ENCODE assay signal across 8 cellular contexts in the genomic region with DNA sequence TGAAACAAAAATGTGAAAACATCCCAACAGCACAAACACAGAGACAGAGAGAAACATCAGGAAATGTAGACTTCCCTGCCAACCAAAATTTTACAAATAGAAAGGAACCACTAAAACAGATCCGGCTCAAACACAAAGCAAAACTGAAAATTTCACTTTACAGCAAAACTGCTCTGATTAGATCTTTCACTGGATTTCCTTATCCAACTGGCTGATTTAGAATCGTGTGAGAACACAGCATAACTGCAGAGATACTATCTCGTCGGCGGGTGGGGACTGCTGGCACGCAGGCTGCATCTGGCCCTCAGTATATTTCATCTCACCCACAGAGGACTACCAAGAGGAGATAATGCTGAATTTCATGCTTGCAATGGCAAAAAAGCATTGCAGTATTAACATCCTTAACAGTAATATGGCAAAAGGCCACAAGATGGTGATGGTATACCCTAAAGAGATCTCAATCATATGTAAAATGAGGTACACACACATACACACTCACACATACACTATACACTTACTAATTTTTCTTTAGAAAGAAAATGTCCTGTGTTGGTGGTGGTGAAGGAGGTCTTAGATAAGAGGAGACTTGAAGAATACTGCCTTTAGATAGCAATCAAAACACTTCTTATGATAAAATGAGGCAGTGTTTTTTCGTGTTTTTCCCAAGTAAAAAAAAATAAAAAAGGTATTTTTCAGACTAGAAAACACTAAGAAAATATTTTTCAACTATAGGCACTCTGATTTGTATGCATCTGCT. TPM values are rescaled to one million over a fixed set of nuclear protein-coding genes. Genes with fewer than 3 reads are reported as not detected.
DNase-seq lines count a peak whose midpoint lies in the region; ATAC-seq, FAIRE-seq and TF ChIP-seq lines count a peak whose summit lies in the region.

No MANE protein-coding gene starts in this region.

- DNase-seq in Caco-2 (peak in 1 of 2 experiments; percentile 47), GM19238 (ENCODE audit: insufficient read length, low spot score) (peak; percentile 33), NCI-H748 treated with DMSO at 0.1 percent for 48 hours (lab: John Stamatoyannopoulos, UW) (peak; percentile 29), esophagus muscularis mucosa (ENCODE audit: extremely low spot score) (no peak), neural progenitor cell (ENCODE audit: low spot score) (no peak), urothelium cell line (ENCODE audit: low spot score) (peak; percentile 46)
- DNase-seq in activated CD8-positive, alpha-beta memory T cell treated with anti-CD3 and anti-CD28 coated beads, Interleukin-2, amount 10 ng/mL, durations not matched to agents 7 days and 5 days, result peak; percentile 88

- no peak overlapping the region for H2AFZ ChIP-seq in neural progenitor cell (replicated peaks)

- H3K36me3 ChIP-seq in Caco-2 (ENCODE audit: control insufficient read depth, insufficient read depth, low read length), result no peaks in the 10 kb centered on the region
- no peaks in the 10 kb centered on the region for H3K36me3 ChIP-seq in esophagus muscularis mucosa
- H3K36me3 ChIP-seq in neural progenitor cell, result no peaks in the 10 kb centered on the region

- H3K9me3 Mint-ChIP-seq in Caco-2 (ENCODE audit: unreplicated experiment) (no peaks in the 10 kb centered on the region), neural progenitor cell (no peaks in the 10 kb centered on the region)
- H3K9me3 Mint-ChIP-seq in activated CD8-positive, alpha-beta memory T cell treated with anti-CD3 and anti-CD28 coated beads, Interleukin-2, amount 10 ng/mL, durations not matched to agents 7 days and 5 days (ENCODE audit: low read depth), result no peaks in the 10 kb centered on the region

- H3K27ac Mint-ChIP-seq in Caco-2 (ENCODE audit: unreplicated experiment) (peak overlapping the region; percentile 42), neural progenitor cell (no peak overlapping the region)
- peak overlapping the region; percentile 91 for H3K27ac Mint-ChIP-seq in activated CD8-positive, alpha-beta memory T cell treated with anti-CD3 and anti-CD28 coated beads, Interleukin-2, amount 10 ng/mL, durations not matched to agents 7 days and 5 days

- H3K27ac ChIP-seq in esophagus muscularis mucosa (replicated peaks in 1 of 4), result peak overlapping the region; percentile 7 to 69 (median 53)
- H3K27ac ChIP-seq in neural progenitor cell, result no peak overlapping the region

- H3F3A ChIP-seq in neural progenitor cell (ENCODE audit: low read depth), result no peaks in the 10 kb centered on the region

- FAIRE-seq in urothelium cell line (lab: Jason Lieb, UNC), result no peak

- H3K27me3 Mint-ChIP-seq in Caco-2 (ENCODE audit: insufficient read depth, unreplicated experiment), result no peaks in the 10 kb centered on the region
- H3K27me3 Mint-ChIP-seq in activated CD8-positive, alpha-beta memory T cell treated with anti-CD3 and anti-CD28 coated beads, Interleukin-2, amount 10 ng/mL, durations not matched to agents 7 days and 5 days, result no peaks in the 10 kb centered on the region
- H3K27me3 Mint-ChIP-seq in neural progenitor cell (ENCODE audit: insufficient read depth, low read depth), result no peaks in the 10 kb centered on the region

- H3K4me1 Mint-ChIP-seq in Caco-2 (ENCODE audit: low read depth, unreplicated experiment) (peaks cover 8% of the 10 kb centered on the region), neural progenitor cell (peaks cover 4% of the 10 kb centered on the region)
- peaks cover 16% of the 10 kb centered on the region for H3K4me1 Mint-ChIP-seq in activated CD8-positive, alpha-beta memory T cell treated with anti-CD3 and anti-CD28 coated beads, Interleukin-2, amount 10 ng/mL, durations not matched to agents 7 days and 5 days

- H3K4me3 Mint-ChIP-seq in Caco-2 (ENCODE audit: unreplicated experiment), result peak overlapping the region; percentile 27
- peak overlapping the region; percentile 76 for H3K4me3 Mint-ChIP-seq in activated CD8-positive, alpha-beta memory T cell treated with anti-CD3 and anti-CD28 coated beads, Interleukin-2, amount 10 ng/mL, durations not matched to agents 7 days and 5 days
- H3K4me3 Mint-ChIP-seq in neural progenitor cell, result no peak overlapping the region

- POLR2A ChIA-PET in Caco-2 (lab: Charles Lee), result interaction anchor here (0.7 kb wide), 1 partner anchor 39 kb away, joined by 3 read pairs; no protein-coding TSS in a partner anchor

- no peaks in the 10 kb centered on the region for H3K79me2 ChIP-seq in neural progenitor cell (ENCODE audit: low read depth)

- H3K4me1 ChIP-seq in Caco-2, result no peaks in the 10 kb centered on the region
- H3K4me1 ChIP-seq in esophagus muscularis mucosa, result peaks cover 10 to 14% (median 12%) of the 10 kb centered on the region in 4 donors
- no peaks in the 10 kb centered on the region for H3K4me1 ChIP-seq in neural progenitor cell

- CTCF ChIA-PET in Caco-2 (lab: Charles Lee), result interaction anchor here (1.5 kb wide), 1 partner anchor 96 kb away, joined by 8 read pairs; no protein-coding TSS in a partner anchor
- CTCF ChIA-PET in activated CD8-positive, alpha-beta memory T cell treated with anti-CD3 and anti-CD28 coated beads, Interleukin-2, amount 10 ng/mL, durations not matched to agents 7 days and 5 days (lab: Charles Lee), result interaction anchor here (1.0 to 3.5 kb wide), 9 partner anchors 10 to 226 kb away, joined by 3 to 29 read pairs (median 6); a partner anchor contains a TSS

- TF ChIP-seq CTCF in Caco-2 (IDR thresholded peaks at IDR 0.05; ENCODE audit: insufficient read depth in 1 of 2, low read depth in 1 of 2, low read length in 1 of 2, severe bottlenecking in 1 of 2, unreplicated experiment in 1 of 2) (peak; percentile 39 to 51), esophagus muscularis mucosa (IDR thresholded peaks at IDR 0.05) (peak in 2 of 3 experiments; percentile 25 to 34), neural progenitor cell (IDR thresholded peaks at IDR 0.05) (peak; percentile 35)

- H3K36me3 Mint-ChIP-seq in Caco-2 (ENCODE audit: insufficient read depth, unreplicated experiment), result no peaks in the 10 kb centered on the region
- H3K36me3 Mint-ChIP-seq in activated CD8-positive, alpha-beta memory T cell treated with anti-CD3 and anti-CD28 coated beads, Interleukin-2, amount 10 ng/mL, durations not matched to agents 7 days and 5 days, result no peaks in the 10 kb centered on the region
- H3K36me3 Mint-ChIP-seq in neural progenitor cell, result no peaks in the 10 kb centered on the region

- 27% methylated on average over 7 of the region's 7 CpGs for WGBS in esophagus muscularis mucosa

- H3K27me3 ChIP-seq in Caco-2 (replicated peaks; ENCODE audit: control insufficient read depth, insufficient read depth, low read length), result no peaks in the 10 kb centered on the region
- no peaks in the 10 kb centered on the region for H3K27me3 ChIP-seq in esophagus muscularis mucosa
- H3K27me3 ChIP-seq in neural progenitor cell, result no peaks in the 10 kb centered on the region

- H3K9me3 ChIP-seq in Caco-2 (no peaks in the 10 kb centered on the region), esophagus muscularis mucosa (no peaks in the 10 kb centered on the region), neural progenitor cell (ENCODE audit: low read depth) (no peaks in the 10 kb centered on the region)

- no peak overlapping the region for H3K4me2 ChIP-seq in neural progenitor cell

- H3K9ac ChIP-seq in neural progenitor cell, result no peak overlapping the region

- no TSS peak for BruUV-seq in Caco-2 (replicated peaks; lab: Mats Ljungman, UMichigan)

- H3K4me3 ChIP-seq in Caco-2 (ENCODE audit: low read depth, low read length) (no peak overlapping the region), esophagus muscularis mucosa (peak overlapping the region; percentile 20 to 29 (median 24)), neural progenitor cell (no peak overlapping the region)

- no peaks in the 10 kb centered on the region for H4K20me1 ChIP-seq in neural progenitor cell (ENCODE audit: low read depth)

- no peak for TF ChIP-seq EP300 in esophagus muscularis mucosa (IDR thresholded peaks at IDR 0.05)

- TF ChIP-seq POLR2A in esophagus muscularis mucosa (IDR thresholded peaks at IDR 0.05; ENCODE audit: low read depth), result no peak

- peak; percentile 94 for ATAC-seq in HG03196 (IDR thresholded peaks at IDR 0.05; ENCODE audit: unreplicated experiment)
- ATAC-seq in activated CD8-positive, alpha-beta memory T cell treated with anti-CD3 and anti-CD28 coated beads, Interleukin-2, amount 10 ng/mL, durations not matched to agents 7 days and 5 days, result peak; percentile 98

- intact Hi-C loops in Caco-2 (cut with micrococcal nuclease; ENCODE audit: unreplicated experiment), result loop anchor here (1.0 to 5.0 kb wide), 4 partner anchors 97 to 245 kb away; no protein-coding TSS in a partner anchor
- intact Hi-C loops in esophagus muscularis mucosa (cut with DNase I), result no loop called here

RNA-seq across cellular contexts. Expression of a gene that starts 10.6 kb away (rescaled TPM):
- total RNA-seq in Caco-2 (2022), result 30.7 and 32.2 TPM in 2 replicates
- total RNA-seq in activated CD8-positive, alpha-beta memory T cell treated with anti-CD3 and anti-CD28 coated beads, Interleukin-2, amount 10 ng/mL, durations not matched to agents 7 days and 5 days, result 10 to 100 TPM; 33.4 to 34.9 TPM
- 10 to 100 TPM in 2 of 4 donors, 1 to 10 TPM in 2; 7.9 to 14.1 (median 10.5) TPM for total RNA-seq in esophagus muscularis mucosa
- 26.6 and 43.9 TPM in 2 replicates for total RNA-seq in neural progenitor cell (ENCODE audit: low replicate concordance)

RNA-seq across cellular contexts. Expression of a gene that starts 36.8 kb away (rescaled TPM):
- total RNA-seq in Caco-2 (2022) (68.2 and 69.8 TPM in 2 replicates), esophagus muscularis mucosa (10 to 100 TPM; 13.3 to 19.4 (median 14.2) TPM), neural progenitor cell (ENCODE audit: low replicate concordance) (90.8 and 128 TPM in 2 replicates)
- total RNA-seq in activated CD8-positive, alpha-beta memory T cell treated with anti-CD3 and anti-CD28 coated beads, Interleukin-2, amount 10 ng/mL, durations not matched to agents 7 days and 5 days, result 10 to 100 TPM; 44.7 to 53.0 TPM

Comparison
In these comparisons a context has a peak if more than half of its experiments do, and no peak if none do; other contexts are left out.
1. DNase-seq: peak in GM19238 (single experiment), NCI-H748 treated with DMSO at 0.1 percent for 48 hours (single experiment), activated CD8-positive, alpha-beta memory T cell treated with anti-CD3 and anti-CD28 coated beads, Interleukin-2, amount 10 ng/mL, durations not matched to agents 7 days and 5 days (single experiment) and urothelium cell line (single experiment); none in esophagus muscularis mucosa (single experiment) and neural progenitor cell (single experiment).
2. H3K4me3 ChIP-seq: peak in esophagus muscularis mucosa (4 of 4); none in Caco-2 (single experiment) and neural progenitor cell (single experiment).
3. Peak in every context shown above with its lines, with median percentiles within 50 percentile points of each other: CTCF ChIP-seq.